14 cellular contexts compared by ENCODE assay signal in genomic region chr2:46390901-46391395, GRCh38.
DNase-seq lines count a peak whose midpoint lies in the region; ATAC-seq and TF ChIP-seq lines count a peak whose summit lies in the region.
"Had no signal": no experiment of that assay in that cellular context is flagged by ENCODE, and none has a peak within 500 bp of the region (broad histone marks: within the 10 kb centered on the region; RNA-seq: fewer than 3 reads in every experiment).

No MANE protein-coding gene starts in this region.

- no peaks in the 10 kb centered on the region for H3K36me3 Mint-ChIP-seq in activated CD8-positive, alpha-beta T cell treated with anti-CD3 and anti-CD28 coated beads, Interleukin-2, amount 10 ng/mL, durations not matched to agents 7 days and 5 days (ENCODE audit: low read depth)
- H3K36me3 Mint-ChIP-seq in activated CD8-positive, alpha-beta T cell treated with anti-CD3 and anti-CD28 coated beads for 36 hours (ENCODE audit: low read depth) = no peaks in the 10 kb centered on the region
- H3K36me3 Mint-ChIP-seq in type B pancreatic cell = peaks cover 7% of the 10 kb centered on the region

- H3K9me1 ChIP-seq in IMR-90 (ENCODE audit: insufficient read depth, low read length) = peaks cover 14% of the 10 kb centered on the region; the same call in 1 of the 2 replicates

- POLR2A ChIA-PET in activated CD8-positive, alpha-beta T cell treated with anti-CD3 and anti-CD28 coated beads, Interleukin-2, amount 10 ng/mL, durations not matched to agents 7 days and 5 days (lab: Charles Lee) = no interaction called here
- POLR2A ChIA-PET in activated CD8-positive, alpha-beta T cell treated with anti-CD3 and anti-CD28 coated beads for 36 hours (lab: Charles Lee) = no interaction called here
- POLR2A ChIA-PET in IMR-90 (lab: Charles Lee; ENCODE audit: unreplicated experiment) = no interaction called here

- peaks cover 25% of the 10 kb centered on the region for H3K36me3 ChIP-seq in IMR-90 (ENCODE audit: control insufficient read depth, insufficient read depth, low read length)

- no peak for ATAC-seq in activated CD8-positive, alpha-beta T cell treated with anti-CD3 and anti-CD28 coated beads, Interleukin-2, amount 10 ng/mL, durations not matched to agents 7 days and 5 days
- ATAC-seq in activated CD8-positive, alpha-beta T cell treated with anti-CD3 and anti-CD28 coated beads for 36 hours = no peak
- ATAC-seq in IMR-90 (ENCODE audit: low read depth) = no peak

- H3K18ac ChIP-seq in IMR-90 (ENCODE audit: low read depth, low read length) = no peak overlapping the region

- CTCF ChIA-PET in activated CD8-positive, alpha-beta T cell treated with anti-CD3 and anti-CD28 coated beads, Interleukin-2, amount 10 ng/mL, durations not matched to agents 7 days and 5 days (lab: Charles Lee) = interaction anchor here (0.6 kb wide), 1 partner anchor 29 kb away, joined by 3 read pairs; no protein-coding TSS in a partner anchor
- CTCF ChIA-PET in activated CD8-positive, alpha-beta T cell treated with anti-CD3 and anti-CD28 coated beads for 36 hours (lab: Charles Lee) = no interaction called here
- CTCF ChIA-PET in IMR-90 (lab: Yijun Ruan, JAX) = no interaction called here

- no peak for TF ChIP-seq CTCF in activated CD8-positive, alpha-beta T cell treated with anti-CD3 and anti-CD28 coated beads for 36 hours (IDR thresholded peaks at IDR 0.05)
- no peak for TF ChIP-seq CTCF in IMR-90 (conservative IDR thresholded peaks at IDR 0.05; ENCODE audit: low read depth, low read length)
- no peak for TF ChIP-seq CTCF in type B pancreatic cell (conservative IDR thresholded peaks at IDR 0.05)

- in situ Hi-C loops in IMR-90 (cut with MboI; ENCODE audit: low sequenced_read_pairs) = no loop called here

- no peak overlapping the region for H2AK9ac ChIP-seq in IMR-90 (replicated peaks; ENCODE audit: low read depth, low read length, poor library complexity)

- peaks cover under 1% of the 10 kb centered on the region for H3K4me1 ChIP-seq in IMR-90 (ENCODE audit: control insufficient read depth, insufficient read depth, low read length)

- H3K27me3 ChIP-seq in IMR-90 (ENCODE audit: control insufficient read depth, insufficient read depth, low read length) = no peaks in the 10 kb centered on the region
- H3K27me3 ChIP-seq: BLaER1 treated with 17β-estradiol and CSF1 and Interleukin-3, amounts not matched to agents 10 nM and 100 nM had no signal

- no peak for TF ChIP-seq POLR2A in IMR-90 (IDR thresholded peaks at IDR 0.05; ENCODE audit: low read depth, low read length)

- no peak overlapping the region for H3K9ac ChIP-seq in IMR-90 (ENCODE audit: low read depth, low read length)
- H3K9ac ChIP-seq: BLaER1 treated with 17β-estradiol and CSF1 and Interleukin-3, amounts not matched to agents 10 nM and 100 nM had no signal

- no peak overlapping the region for H3K23ac ChIP-seq in IMR-90 (ENCODE audit: low read depth, low read length)

- no peak overlapping the region for H3K4me3 ChIP-seq in IMR-90 (ENCODE audit: insufficient read depth, low read depth, low read length)
- H3K4me3 ChIP-seq: BLaER1 treated with 17β-estradiol and CSF1 and Interleukin-3, amounts not matched to agents 10 nM and 100 nM had no signal

- no peak overlapping the region for H2AFZ ChIP-seq in IMR-90 (replicated peaks; ENCODE audit: low read length, poor library complexity)

- DNase-seq in activated CD8-positive, alpha-beta T cell treated with anti-CD3 and anti-CD28 coated beads, Interleukin-2, amount 10 ng/mL, durations not matched to agents 7 days and 5 days = peak; percentile 5
- no peak for DNase-seq in activated CD8-positive, alpha-beta T cell treated with anti-CD3 and anti-CD28 coated beads for 36 hours
- no peak for DNase-seq in IMR-90
- peak; percentile 58 for DNase-seq in islet precursor cell
- peak; percentile 20 for DNase-seq in type B pancreatic cell (ENCODE audit: extremely low spot score, unreplicated experiment)
- DNase-seq in NCI-H1092 treated with DMSO at 0.1 percent for 48 hours (lab: John Stamatoyannopoulos, UW) = no peak
- no peak for DNase-seq in AG08396 (ENCODE audit: low spot score)
- DNase-seq in SK-N-DZ (ENCODE audit: low spot score) = no peak
- DNase-seq: Calu3; CD4-positive, alpha-beta T cell; DMS 273 treated with DMSO at 0.1 percent for 48 hours; KBM-7 had no signal

- H3K4me2 ChIP-seq in IMR-90 (ENCODE audit: low read depth, low read length) = no peak overlapping the region
- H3K4me2 ChIP-seq: BLaER1 treated with 17β-estradiol and CSF1 and Interleukin-3, amounts not matched to agents 10 nM and 100 nM had no signal

- H4K91ac ChIP-seq in IMR-90 (ENCODE audit: insufficient read depth, low read depth, low read length) = no peak overlapping the region

- dilution Hi-C loops in IMR-90 (cut with HindIII; ENCODE audit: low sequenced_read_pairs, unreplicated experiment) = no loop called here

- no peak overlapping the region for H2BK120ac ChIP-seq in IMR-90 (ENCODE audit: low read depth, low read length)

- BruUV-seq in IMR-90 (replicated peaks; lab: Mats Ljungman, UMichigan) = no TSS peak

- no peaks in the 10 kb centered on the region for H3K9me3 ChIP-seq in IMR-90 (ENCODE audit: control insufficient read depth, insufficient read depth, low read length)

- no peak overlapping the region for H3K56ac ChIP-seq in IMR-90 (ENCODE audit: extremely low read depth, insufficient read depth, low read length)

- peaks cover 10% of the 10 kb centered on the region for H3K4me1 Mint-ChIP-seq in activated CD8-positive, alpha-beta T cell treated with anti-CD3 and anti-CD28 coated beads, Interleukin-2, amount 10 ng/mL, durations not matched to agents 7 days and 5 days (ENCODE audit: low read depth)
- peaks cover 9% of the 10 kb centered on the region for H3K4me1 Mint-ChIP-seq in activated CD8-positive, alpha-beta T cell treated with anti-CD3 and anti-CD28 coated beads for 36 hours (ENCODE audit: low read depth)
- peaks cover 9% of the 10 kb centered on the region for H3K4me1 Mint-ChIP-seq in type B pancreatic cell (ENCODE audit: unreplicated experiment)

- no peak overlapping the region for H3K27ac ChIP-seq in IMR-90 (ENCODE audit: insufficient read depth, low read length)
- H3K27ac ChIP-seq: 22Rv1; BLaER1 treated with 17β-estradiol and CSF1 and Interleukin-3, amounts not matched to agents 10 nM and 100 nM had no signal

- peaks cover 15% of the 10 kb centered on the region for H3K27me3 Mint-ChIP-seq in activated CD8-positive, alpha-beta T cell treated with anti-CD3 and anti-CD28 coated beads, Interleukin-2, amount 10 ng/mL, durations not matched to agents 7 days and 5 days (ENCODE audit: low read depth)
- H3K27me3 Mint-ChIP-seq in activated CD8-positive, alpha-beta T cell treated with anti-CD3 and anti-CD28 coated beads for 36 hours = no peaks in the 10 kb centered on the region
- H3K27me3 Mint-ChIP-seq in type B pancreatic cell = no peaks in the 10 kb centered on the region

- H2BK15ac ChIP-seq in IMR-90 (ENCODE audit: low read depth, low read length) = no peak overlapping the region

- no peaks in the 10 kb centered on the region for H4K20me1 ChIP-seq in IMR-90 (ENCODE audit: insufficient read depth, low read length)
- H4K20me1 ChIP-seq: BLaER1 treated with 17β-estradiol and CSF1 and Interleukin-3, amounts not matched to agents 10 nM and 100 nM had no signal

- H3K27ac Mint-ChIP-seq in activated CD8-positive, alpha-beta T cell treated with anti-CD3 and anti-CD28 coated beads, Interleukin-2, amount 10 ng/mL, durations not matched to agents 7 days and 5 days = no peak overlapping the region
- no peak overlapping the region for H3K27ac Mint-ChIP-seq in activated CD8-positive, alpha-beta T cell treated with anti-CD3 and anti-CD28 coated beads for 36 hours
- no peak overlapping the region for H3K27ac Mint-ChIP-seq in type B pancreatic cell
- H3K27ac Mint-ChIP-seq: CD4-positive, alpha-beta T cell had no signal

- no peak for TF ChIP-seq RAD21 in IMR-90 (IDR thresholded peaks at IDR 0.05; ENCODE audit: low read length)

- no peak overlapping the region for H4K8ac ChIP-seq in IMR-90 (ENCODE audit: low read depth in 2 of 2, low read length in 2 of 2)

- H4K5ac ChIP-seq in IMR-90 (ENCODE audit: low read depth, low read length) = no peak overlapping the region

- no peaks in the 10 kb centered on the region for H3K9me3 Mint-ChIP-seq in activated CD8-positive, alpha-beta T cell treated with anti-CD3 and anti-CD28 coated beads, Interleukin-2, amount 10 ng/mL, durations not matched to agents 7 days and 5 days (ENCODE audit: insufficient read depth)
- no peaks in the 10 kb centered on the region for H3K9me3 Mint-ChIP-seq in activated CD8-positive, alpha-beta T cell treated with anti-CD3 and anti-CD28 coated beads for 36 hours
- H3K9me3 Mint-ChIP-seq in type B pancreatic cell = peaks cover 4% of the 10 kb centered on the region
- H3K9me3 Mint-ChIP-seq: CD4-positive, alpha-beta T cell had no signal

- no peak overlapping the region for H2BK20ac ChIP-seq in IMR-90 (ENCODE audit: low read depth, low read length)

- peak overlapping the region; percentile 44 for H2AK5ac ChIP-seq in IMR-90 (ENCODE audit: low read depth, low read length)

- no peak overlapping the region for H3K14ac ChIP-seq in IMR-90 (replicated peaks; ENCODE audit: low read depth, low read length)

- no peak overlapping the region for H2BK5ac ChIP-seq in IMR-90 (ENCODE audit: low read depth, low read length, poor library complexity, severe bottlenecking)

- intact Hi-C loops in activated CD8-positive, alpha-beta T cell treated with anti-CD3 and anti-CD28 coated beads for 36 hours (cut with micrococcal nuclease) = no loop called here
- intact Hi-C loops in IMR-90 (cut with micrococcal nuclease) = no loop called here

- 100% methylated on average over 3 of the region's 7 CpGs; no CpG with 5 or more reads in 1 of the 2 experiments for WGBS in IMR-90 (ENCODE audit: extremely low coverage in 2 of 2, insufficient read length in 1 of 2), 2 experiments

- no peak overlapping the region for H3K4ac ChIP-seq in IMR-90 (ENCODE audit: low read depth, low read length)

- H3K4me3 Mint-ChIP-seq in activated CD8-positive, alpha-beta T cell treated with anti-CD3 and anti-CD28 coated beads, Interleukin-2, amount 10 ng/mL, durations not matched to agents 7 days and 5 days = no peak overlapping the region
- no peak overlapping the region for H3K4me3 Mint-ChIP-seq in activated CD8-positive, alpha-beta T cell treated with anti-CD3 and anti-CD28 coated beads for 36 hours
- no peak overlapping the region for H3K4me3 Mint-ChIP-seq in type B pancreatic cell
- H3K4me3 Mint-ChIP-seq: CD4-positive, alpha-beta T cell had no signal

- peaks cover 0 to 3% of the 10 kb centered on the region in 2 experiments; a peak in 1 of 4 replicates for H3K79me1 ChIP-seq in IMR-90 (ENCODE audit: low read depth in 1 of 2, low read length in 2 of 2)

TF ChIP-seq in IMR-90, 13 proteins besides CTCF, POLR2A, EP300 and RAD21 (continues in another document):
- TF ChIP-seq FOS (IDR thresholded peaks at IDR 0.05; ENCODE audit: low read depth, low read length) (no peak), NFE2L2 (IDR thresholded peaks at IDR 0.05; ENCODE audit: low read depth, low read length) (no peak), CEBPB (IDR thresholded peaks at IDR 0.05; ENCODE audit: low read depth, low read length) (no peak), RFX5 (IDR thresholded peaks at IDR 0.05; ENCODE audit: low read depth, low read length) (no peak)

Comparison
In these comparisons a context has a peak if more than half of its experiments do, and no peak if none do; other contexts are left out.
1. DNase-seq: peak in activated CD8-positive, alpha-beta T cell treated with anti-CD3 and anti-CD28 coated beads, Interleukin-2, amount 10 ng/mL, durations not matched to agents 7 days and 5 days (single experiment), islet precursor cell (single experiment) and type B pancreatic cell (single experiment); none in activated CD8-positive, alpha-beta T cell treated with anti-CD3 and anti-CD28 coated beads for 36 hours (single experiment), IMR-90 (single experiment), NCI-H1092 treated with DMSO at 0.1 percent for 48 hours (single experiment), AG08396 (single experiment) and SK-N-DZ (single experiment).